Comparison of ENCODE assay signal across 25 cellular contexts in genomic region chr7:77360969-77361368, GRCh38.
"Had no signal": no experiment of that assay in that cellular context is flagged by ENCODE, and none has a peak within 500 bp of the region (broad histone marks: within the 10 kb centered on the region; RNA-seq: fewer than 3 reads in every experiment).

No MANE protein-coding gene starts in this region.

- H3K9ac ChIP-seq: KMS-11 had no signal

- H3K27ac Mint-ChIP-seq: activated CD4-positive, alpha-beta memory T cell treated with anti-CD3 and anti-CD28 coated beads, Interleukin-2, amount 10 ng/mL, durations not matched to agents 7 days and 5 days; activated CD4-positive, alpha-beta T cell treated with anti-CD3 and anti-CD28 coated beads for 36 hours; activated naive CD4-positive, alpha-beta T cell treated with anti-CD3 and anti-CD28 coated beads, Interleukin-2, amount 10 ng/mL, durations not matched to agents 7 days and 5 days; activated naive CD8-positive, alpha-beta T cell treated with anti-CD3 and anti-CD28 coated beads for 36 hours; activated T-helper 17 cell treated with anti-CD3 and anti-CD28 coated beads, Interleukin-2, amount 50 U/mL, for 72 hours; T-cell had no signal

- H3K4me1 Mint-ChIP-seq: activated CD4-positive, alpha-beta memory T cell treated with anti-CD3 and anti-CD28 coated beads, Interleukin-2, amount 10 ng/mL, durations not matched to agents 7 days and 5 days; activated CD4-positive, alpha-beta T cell treated with anti-CD3 and anti-CD28 coated beads for 36 hours; activated T-helper 17 cell treated with anti-CD3 and anti-CD28 coated beads, Interleukin-2, amount 50 U/mL, for 72 hours had no signal

- H3K36me3 Mint-ChIP-seq: activated naive CD8-positive, alpha-beta T cell treated with anti-CD3 and anti-CD28 coated beads for 36 hours had no signal

- H3K27me3 ChIP-seq: brain microvascular endothelial cell, cardiac muscle cell had no signal

- H3K4me3 ChIP-seq: cardiac muscle cell, PC-9 had no signal

- H2AFZ ChIP-seq: PC-9 had no signal

- H3K4me2 ChIP-seq: KMS-11, PC-9 had no signal

- H3K4me3 Mint-ChIP-seq: activated CD4-positive, alpha-beta memory T cell treated with anti-CD3 and anti-CD28 coated beads, Interleukin-2, amount 10 ng/mL, durations not matched to agents 7 days and 5 days; activated CD4-positive, alpha-beta T cell treated with anti-CD3 and anti-CD28 coated beads for 36 hours; activated naive CD4-positive, alpha-beta T cell treated with anti-CD3 and anti-CD28 coated beads, Interleukin-2, amount 10 ng/mL, durations not matched to agents 7 days and 5 days; activated naive CD8-positive, alpha-beta T cell treated with anti-CD3 and anti-CD28 coated beads for 36 hours; activated T-helper 17 cell treated with anti-CD3 and anti-CD28 coated beads, Interleukin-2, amount 50 U/mL, for 72 hours; T-cell had no signal

- H3K27me3 Mint-ChIP-seq: activated CD4-positive, alpha-beta T cell treated with anti-CD3 and anti-CD28 coated beads for 36 hours; activated naive CD4-positive, alpha-beta T cell treated with anti-CD3 and anti-CD28 coated beads, Interleukin-2, amount 10 ng/mL, durations not matched to agents 7 days and 5 days; activated naive CD8-positive, alpha-beta T cell treated with anti-CD3 and anti-CD28 coated beads for 36 hours; activated T-helper 17 cell treated with anti-CD3 and anti-CD28 coated beads, Interleukin-2, amount 50 U/mL, for 72 hours; T-cell had no signal

- H3K9me3 Mint-ChIP-seq: activated CD4-positive, alpha-beta memory T cell treated with anti-CD3 and anti-CD28 coated beads, Interleukin-2, amount 10 ng/mL, durations not matched to agents 7 days and 5 days; activated naive CD4-positive, alpha-beta T cell treated with anti-CD3 and anti-CD28 coated beads, Interleukin-2, amount 10 ng/mL, durations not matched to agents 7 days and 5 days; activated naive CD8-positive, alpha-beta T cell treated with anti-CD3 and anti-CD28 coated beads for 36 hours; activated T-helper 17 cell treated with anti-CD3 and anti-CD28 coated beads, Interleukin-2, amount 50 U/mL, for 72 hours; T-cell had no signal

- ATAC-seq: activated CD4-positive, alpha-beta T cell treated with anti-CD3 and anti-CD28 coated beads for 36 hours; activated T-helper 17 cell treated with anti-CD3 and anti-CD28 coated beads, Interleukin-2, amount 50 U/mL, for 72 hours; T-cell had no signal

- DNase-seq: activated CD4-positive, alpha-beta memory T cell treated with anti-CD3 and anti-CD28 coated beads, Interleukin-2, amount 10 ng/mL, durations not matched to agents 7 days and 5 days; activated CD4-positive, alpha-beta T cell treated with anti-CD3 and anti-CD28 coated beads for 36 hours; activated CD4-positive, alpha-beta T cell treated with anti-CD3 and anti-CD28 coated beads, Interleukin-2, amount 50 U/mL, for 1 hour; activated gamma-delta T cell; activated naive CD4-positive, alpha-beta T cell treated with anti-CD3 and anti-CD28 coated beads, Interleukin-2, amount 10 ng/mL, durations not matched to agents 7 days and 5 days; activated naive CD8-positive, alpha-beta T cell treated with anti-CD3 and anti-CD28 coated beads for 36 hours; activated T-cell treated with anti-CD3 and anti-CD28 coated beads for 4 hours; activated T-cell treated with anti-CD3 and anti-CD28 coated beads, Interleukin-2, amount 50 U/mL, for 48 hours; brain microvascular endothelial cell; cerebellar nuclear complex; NCI-H1092; NCI-H1930; NCI-H2171; NCI-H2227 treated with DMSO at 0.1 percent for 48 hours; NCI-H446 treated with DMSO at 0.1 percent for 48 hours; NCI-H524 treated with DMSO at 0.1 percent for 48 hours; NCI-H774; PC-9; SIG-M5; T-cell; T-helper 2 cell; WERI-Rb-1 had no signal

- H3K27ac ChIP-seq: brain microvascular endothelial cell, cardiac muscle cell, KMS-11, PC-9, WERI-Rb-1 had no signal
